1 cellular context compared by ENCODE assay signal in the genomic region with DNA sequence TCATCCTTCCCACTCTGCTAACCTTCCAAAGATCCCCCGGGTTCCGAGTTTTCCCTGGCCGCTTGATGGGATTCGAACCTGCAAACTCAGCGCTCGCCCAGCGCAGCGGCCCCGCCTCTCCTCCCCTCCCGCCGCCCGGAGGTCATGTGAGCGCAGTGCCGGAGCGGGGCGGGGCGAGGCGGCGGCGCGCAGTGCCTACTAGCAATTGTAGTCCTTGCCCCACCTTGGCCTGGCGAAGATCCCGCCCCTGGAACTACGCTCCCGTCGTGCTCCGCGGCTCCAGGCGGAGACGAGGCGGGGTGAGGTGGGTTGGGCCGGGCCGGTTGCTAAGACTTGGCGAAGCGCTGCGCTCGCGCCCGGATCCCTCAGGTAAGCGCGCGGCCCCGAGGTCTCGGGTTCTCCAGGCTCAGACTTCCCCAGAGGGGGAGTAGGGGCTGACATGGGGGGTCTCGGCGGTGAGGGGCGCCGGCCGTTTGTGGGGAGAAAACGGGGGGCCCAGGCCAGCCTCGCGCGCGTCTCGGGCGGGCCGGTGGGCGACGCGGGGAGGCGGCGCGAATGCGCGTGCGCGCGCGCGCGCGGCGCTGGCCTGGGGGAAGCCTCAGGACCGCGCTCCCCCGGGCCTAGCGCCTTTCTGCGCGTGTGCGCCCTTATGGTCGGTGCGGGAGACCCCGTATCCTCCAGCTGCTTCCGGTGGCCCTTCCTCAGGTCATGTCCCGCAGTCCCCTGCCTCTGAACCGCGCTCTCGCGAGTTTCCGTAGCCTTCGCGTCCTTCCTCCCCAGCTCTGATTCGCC.
A peak's percentile ranks its signal among the peaks of the same experiment; 100 is the strongest.
TF ChIP-seq lines count a peak whose summit lies in the region.

A gene (plus strand): TSS at position 329 of the 792 bp plus-strand sequence. CDS start 6,649 bp downstream, outside the sequence.
A gene with protein sequence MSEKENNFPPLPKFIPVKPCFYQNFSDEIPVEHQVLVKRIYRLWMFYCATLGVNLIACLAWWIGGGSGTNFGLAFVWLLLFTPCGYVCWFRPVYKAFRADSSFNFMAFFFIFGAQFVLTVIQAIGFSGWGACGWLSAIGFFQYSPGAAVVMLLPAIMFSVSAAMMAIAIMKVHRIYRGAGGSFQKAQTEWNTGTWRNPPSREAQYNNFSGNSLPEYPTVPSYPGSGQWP (plus strand): TSS at position 329 of the 792 bp plus-strand sequence. CDS start 9,621 bp downstream, outside the sequence.

TF ChIP-seq in K562, 482 proteins besides CTCF, POLR2A, EP300 and RAD21 (continued from another document and continues in another):
- TF ChIP-seq, protein P1, sequence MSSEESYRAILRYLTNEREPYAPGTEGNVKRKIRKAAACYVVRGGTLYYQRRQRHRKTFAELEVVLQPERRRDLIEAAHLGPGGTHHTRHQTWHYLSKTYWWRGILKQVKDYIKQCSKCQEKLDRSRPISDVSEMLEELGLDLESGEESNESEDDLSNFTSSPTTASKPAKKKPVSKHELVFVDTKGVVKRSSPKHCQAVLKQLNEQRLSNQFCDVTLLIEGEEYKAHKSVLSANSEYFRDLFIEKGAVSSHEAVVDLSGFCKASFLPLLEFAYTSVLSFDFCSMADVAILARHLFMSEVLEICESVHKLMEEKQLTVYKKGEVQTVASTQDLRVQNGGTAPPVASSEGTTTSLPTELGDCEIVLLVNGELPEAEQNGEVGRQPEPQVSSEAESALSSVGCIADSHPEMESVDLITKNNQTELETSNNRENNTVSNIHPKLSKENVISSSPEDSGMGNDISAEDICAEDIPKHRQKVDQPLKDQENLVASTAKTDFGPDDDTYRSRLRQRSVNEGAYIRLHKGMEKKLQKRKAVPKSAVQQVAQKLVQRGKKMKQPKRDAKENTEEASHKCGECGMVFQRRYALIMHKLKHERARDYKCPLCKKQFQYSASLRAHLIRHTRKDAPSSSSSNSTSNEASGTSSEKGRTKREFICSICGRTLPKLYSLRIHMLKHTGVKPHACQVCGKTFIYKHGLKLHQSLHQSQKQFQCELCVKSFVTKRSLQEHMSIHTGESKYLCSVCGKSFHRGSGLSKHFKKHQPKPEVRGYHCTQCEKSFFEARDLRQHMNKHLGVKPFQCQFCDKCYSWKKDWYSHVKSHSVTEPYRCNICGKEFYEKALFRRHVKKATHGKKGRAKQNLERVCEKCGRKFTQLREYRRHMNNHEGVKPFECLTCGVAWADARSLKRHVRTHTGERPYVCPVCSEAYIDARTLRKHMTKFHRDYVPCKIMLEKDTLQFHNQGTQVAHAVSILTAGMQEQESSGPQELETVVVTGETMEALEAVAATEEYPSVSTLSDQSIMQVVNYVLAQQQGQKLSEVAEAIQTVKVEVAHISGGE (CRISPR knock-in tag; IDR thresholded peaks at IDR 0.05) = peak in 1 of 3 experiments; percentile 71; a peak in 2 of 6 replicates
- TF ChIP-seq ZBTB7A (IDR thresholded peaks at IDR 0.05; ENCODE audit: borderline replicate concordance, control insufficient read depth, low read depth, low read length) = peak; percentile 77
- TF ChIP-seq TSC22D4 (tag; IDR thresholded peaks at IDR 0.05) = no peak
- peak; percentile 34; the same call in 1 of the 2 replicates for TF ChIP-seq TEAD2 (tag; IDR thresholded peaks at IDR 0.05)
- TF ChIP-seq MYC (IDR thresholded peaks at IDR 0.05; ENCODE audit: low read depth, low read length) = peak; percentile 45
- no peak for TF ChIP-seq MYC (CRISPR knock-in tag; IDR thresholded peaks at IDR 0.05; ENCODE audit: borderline replicate concordance, low read depth)
- no peak for TF ChIP-seq FOXA3 (CRISPR knock-in tag; conservative IDR thresholded peaks at IDR 0.05 in 1 of 2, IDR thresholded peaks at IDR 0.05 in 1 of 2)
- TF ChIP-seq SP2 (IDR thresholded peaks at IDR 0.05; ENCODE audit: extremely low read depth, low read depth, low read length, poor library complexity, severe bottlenecking) = no peak
- TF ChIP-seq POLR3A (IDR thresholded peaks at IDR 0.05; ENCODE audit: borderline replicate concordance, extremely low read depth, insufficient read depth, insufficient read length) = no peak
- no peak for TF ChIP-seq OTX1 (CRISPR knock-in tag; IDR thresholded peaks at IDR 0.05)
- TF ChIP-seq, protein P2, sequence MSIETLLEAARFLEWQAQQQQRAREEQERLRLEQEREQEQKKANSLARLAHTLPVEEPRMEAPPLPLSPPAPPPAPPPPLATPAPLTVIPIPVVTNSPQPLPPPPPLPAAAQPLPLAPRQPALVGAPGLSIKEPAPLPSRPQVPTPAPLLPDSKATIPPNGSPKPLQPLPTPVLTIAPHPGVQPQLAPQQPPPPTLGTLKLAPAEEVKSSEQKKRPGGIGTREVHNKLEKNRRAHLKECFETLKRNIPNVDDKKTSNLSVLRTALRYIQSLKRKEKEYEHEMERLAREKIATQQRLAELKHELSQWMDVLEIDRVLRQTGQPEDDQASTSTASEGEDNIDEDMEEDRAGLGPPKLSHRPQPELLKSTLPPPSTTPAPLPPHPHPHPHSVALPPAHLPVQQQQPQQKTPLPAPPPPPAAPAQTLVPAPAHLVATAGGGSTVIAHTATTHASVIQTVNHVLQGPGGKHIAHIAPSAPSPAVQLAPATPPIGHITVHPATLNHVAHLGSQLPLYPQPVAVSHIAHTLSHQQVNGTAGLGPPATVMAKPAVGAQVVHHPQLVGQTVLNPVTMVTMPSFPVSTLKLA (conservative IDR thresholded peaks at IDR 0.05) = peak; percentile 43 to 81; a peak in 3 of 4 replicates
- peak; percentile 87 for TF ChIP-seq KLF13 (tag; IDR thresholded peaks at IDR 0.05; ENCODE audit: borderline replicate concordance, low read depth)
- no peak for TF ChIP-seq FOXJ3 (CRISPR knock-in tag; IDR thresholded peaks at IDR 0.05)
- TF ChIP-seq ZNF77 (CRISPR knock-in tag; IDR thresholded peaks at IDR 0.05) = no peak
- TF ChIP-seq LCOR (CRISPR knock-in tag; IDR thresholded peaks at IDR 0.05) = no peak
- TF ChIP-seq NFE2 (IDR thresholded peaks at IDR 0.05; ENCODE audit: low read depth) = no peak
- peak; percentile 73 for TF ChIP-seq RBBP5 (IDR thresholded peaks at IDR 0.05; ENCODE audit: borderline replicate concordance, insufficient read depth, low read length, poor library complexity, severe bottlenecking)
- TF ChIP-seq, protein P3, sequence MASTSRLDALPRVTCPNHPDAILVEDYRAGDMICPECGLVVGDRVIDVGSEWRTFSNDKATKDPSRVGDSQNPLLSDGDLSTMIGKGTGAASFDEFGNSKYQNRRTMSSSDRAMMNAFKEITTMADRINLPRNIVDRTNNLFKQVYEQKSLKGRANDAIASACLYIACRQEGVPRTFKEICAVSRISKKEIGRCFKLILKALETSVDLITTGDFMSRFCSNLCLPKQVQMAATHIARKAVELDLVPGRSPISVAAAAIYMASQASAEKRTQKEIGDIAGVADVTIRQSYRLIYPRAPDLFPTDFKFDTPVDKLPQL (IDR thresholded peaks at IDR 0.05; ENCODE audit: extremely low read depth, insufficient read length) = no peak
- peak; percentile 93 for TF ChIP-seq ZNF766 (CRISPR knock-in tag; conservative IDR thresholded peaks at IDR 0.05)
- no peak for TF ChIP-seq NBN (IDR thresholded peaks at IDR 0.05; ENCODE audit: low read depth)
- TF ChIP-seq XRCC5 (IDR thresholded peaks at IDR 0.05; ENCODE audit: low read depth, low read length) = no peak; the same call in 1 of the 2 replicates
- peak; percentile 100 for TF ChIP-seq ADNP (tag; IDR thresholded peaks at IDR 0.05)
- TF ChIP-seq ZNF408 (CRISPR knock-in tag; IDR thresholded peaks at IDR 0.05; ENCODE audit: low read depth) = no peak
- no peak for TF ChIP-seq ZNF174 (CRISPR knock-in tag; IDR thresholded peaks at IDR 0.05)
- peak; percentile 66 for TF ChIP-seq CCNT2 (IDR thresholded peaks at IDR 0.05; ENCODE audit: borderline replicate concordance, extremely low read depth, insufficient read length, low read depth, low read length)
- TF ChIP-seq ZNF124 (CRISPR knock-in tag; IDR thresholded peaks at IDR 0.05) = no peak
- TF ChIP-seq, protein P4, sequence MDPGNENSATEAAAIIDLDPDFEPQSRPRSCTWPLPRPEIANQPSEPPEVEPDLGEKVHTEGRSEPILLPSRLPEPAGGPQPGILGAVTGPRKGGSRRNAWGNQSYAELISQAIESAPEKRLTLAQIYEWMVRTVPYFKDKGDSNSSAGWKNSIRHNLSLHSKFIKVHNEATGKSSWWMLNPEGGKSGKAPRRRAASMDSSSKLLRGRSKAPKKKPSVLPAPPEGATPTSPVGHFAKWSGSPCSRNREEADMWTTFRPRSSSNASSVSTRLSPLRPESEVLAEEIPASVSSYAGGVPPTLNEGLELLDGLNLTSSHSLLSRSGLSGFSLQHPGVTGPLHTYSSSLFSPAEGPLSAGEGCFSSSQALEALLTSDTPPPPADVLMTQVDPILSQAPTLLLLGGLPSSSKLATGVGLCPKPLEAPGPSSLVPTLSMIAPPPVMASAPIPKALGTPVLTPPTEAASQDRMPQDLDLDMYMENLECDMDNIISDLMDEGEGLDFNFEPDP (CRISPR knock-in tag; IDR thresholded peaks at IDR 0.05) = no peak
- peak; percentile 55 for TF ChIP-seq HMGN3 (IDR thresholded peaks at IDR 0.05; ENCODE audit: borderline replicate concordance, extremely low read depth, insufficient read length, low read depth, low read length)
- peak; percentile 63 for TF ChIP-seq CHD1 (IDR thresholded peaks at IDR 0.05; ENCODE audit: low read length)
- TF ChIP-seq ZNF586 (CRISPR knock-in tag; conservative IDR thresholded peaks at IDR 0.05) = no peak
- TF ChIP-seq KDM5B (IDR thresholded peaks at IDR 0.05; ENCODE audit: insufficient replicate concordance, low read depth, low read length) = peak; percentile 35
- no peak for TF ChIP-seq ZC3H8 (IDR thresholded peaks at IDR 0.05)
- TF ChIP-seq, protein P5, sequence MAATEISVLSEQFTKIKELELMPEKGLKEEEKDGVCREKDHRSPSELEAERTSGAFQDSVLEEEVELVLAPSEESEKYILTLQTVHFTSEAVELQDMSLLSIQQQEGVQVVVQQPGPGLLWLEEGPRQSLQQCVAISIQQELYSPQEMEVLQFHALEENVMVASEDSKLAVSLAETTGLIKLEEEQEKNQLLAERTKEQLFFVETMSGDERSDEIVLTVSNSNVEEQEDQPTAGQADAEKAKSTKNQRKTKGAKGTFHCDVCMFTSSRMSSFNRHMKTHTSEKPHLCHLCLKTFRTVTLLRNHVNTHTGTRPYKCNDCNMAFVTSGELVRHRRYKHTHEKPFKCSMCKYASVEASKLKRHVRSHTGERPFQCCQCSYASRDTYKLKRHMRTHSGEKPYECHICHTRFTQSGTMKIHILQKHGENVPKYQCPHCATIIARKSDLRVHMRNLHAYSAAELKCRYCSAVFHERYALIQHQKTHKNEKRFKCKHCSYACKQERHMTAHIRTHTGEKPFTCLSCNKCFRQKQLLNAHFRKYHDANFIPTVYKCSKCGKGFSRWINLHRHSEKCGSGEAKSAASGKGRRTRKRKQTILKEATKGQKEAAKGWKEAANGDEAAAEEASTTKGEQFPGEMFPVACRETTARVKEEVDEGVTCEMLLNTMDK (IDR thresholded peaks at IDR 0.05; ENCODE audit: borderline replicate concordance, insufficient read depth, low read depth, low read length, poor library complexity, severe bottlenecking) = no peak
- TF ChIP-seq RFX7 (CRISPR knock-in tag; IDR thresholded peaks at IDR 0.05) = no peak
- TF ChIP-seq, protein P6, sequence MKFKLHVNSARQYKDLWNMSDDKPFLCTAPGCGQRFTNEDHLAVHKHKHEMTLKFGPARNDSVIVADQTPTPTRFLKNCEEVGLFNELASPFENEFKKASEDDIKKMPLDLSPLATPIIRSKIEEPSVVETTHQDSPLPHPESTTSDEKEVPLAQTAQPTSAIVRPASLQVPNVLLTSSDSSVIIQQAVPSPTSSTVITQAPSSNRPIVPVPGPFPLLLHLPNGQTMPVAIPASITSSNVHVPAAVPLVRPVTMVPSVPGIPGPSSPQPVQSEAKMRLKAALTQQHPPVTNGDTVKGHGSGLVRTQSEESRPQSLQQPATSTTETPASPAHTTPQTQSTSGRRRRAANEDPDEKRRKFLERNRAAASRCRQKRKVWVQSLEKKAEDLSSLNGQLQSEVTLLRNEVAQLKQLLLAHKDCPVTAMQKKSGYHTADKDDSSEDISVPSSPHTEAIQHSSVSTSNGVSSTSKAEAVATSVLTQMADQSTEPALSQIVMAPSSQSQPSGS (CRISPR knock-in tag; IDR thresholded peaks at IDR 0.05) = no peak
- no peak for TF ChIP-seq ZNF224 (CRISPR knock-in tag; IDR thresholded peaks at IDR 0.05)
- TF ChIP-seq JUND (IDR thresholded peaks at IDR 0.05; ENCODE audit: borderline replicate concordance, low read depth, low read length) = peak; percentile 34; the same call in 1 of the 2 replicates
- no peak; the same call in 2 of the 3 replicates for TF ChIP-seq JUND (tag; IDR thresholded peaks at IDR 0.05; ENCODE audit: borderline replicate concordance, low read depth, low read length)
- no peak for TF ChIP-seq CEBPB (tag; IDR thresholded peaks at IDR 0.05)
- no peak for TF ChIP-seq ZNF232 (CRISPR knock-in tag; IDR thresholded peaks at IDR 0.05)
- TF ChIP-seq, protein P7, sequence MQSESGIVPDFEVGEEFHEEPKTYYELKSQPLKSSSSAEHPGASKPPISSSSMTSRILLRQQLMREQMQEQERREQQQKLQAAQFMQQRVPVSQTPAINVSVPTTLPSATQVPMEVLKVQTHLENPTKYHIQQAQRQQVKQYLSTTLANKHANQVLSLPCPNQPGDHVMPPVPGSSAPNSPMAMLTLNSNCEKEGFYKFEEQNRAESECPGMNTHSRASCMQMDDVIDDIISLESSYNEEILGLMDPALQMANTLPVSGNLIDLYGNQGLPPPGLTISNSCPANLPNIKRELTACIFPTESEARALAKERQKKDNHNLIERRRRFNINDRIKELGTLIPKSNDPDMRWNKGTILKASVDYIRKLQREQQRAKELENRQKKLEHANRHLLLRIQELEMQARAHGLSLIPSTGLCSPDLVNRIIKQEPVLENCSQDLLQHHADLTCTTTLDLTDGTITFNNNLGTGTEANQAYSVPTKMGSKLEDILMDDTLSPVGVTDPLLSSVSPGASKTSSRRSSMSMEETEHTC (IDR thresholded peaks at IDR 0.05) = peak; percentile 93
- no peak for TF ChIP-seq EZH2 (IDR thresholded peaks at IDR 0.05; ENCODE audit: borderline replicate concordance, low read depth, low read length)
- TF ChIP-seq ZNF57 (CRISPR knock-in tag; IDR thresholded peaks at IDR 0.05) = no peak
- no peak for TF ChIP-seq ZNF717 (CRISPR knock-in tag; IDR thresholded peaks at IDR 0.05)
- TF ChIP-seq, protein P8, sequence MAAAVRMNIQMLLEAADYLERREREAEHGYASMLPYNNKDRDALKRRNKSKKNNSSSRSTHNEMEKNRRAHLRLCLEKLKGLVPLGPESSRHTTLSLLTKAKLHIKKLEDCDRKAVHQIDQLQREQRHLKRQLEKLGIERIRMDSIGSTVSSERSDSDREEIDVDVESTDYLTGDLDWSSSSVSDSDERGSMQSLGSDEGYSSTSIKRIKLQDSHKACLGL (CRISPR knock-in tag; IDR thresholded peaks at IDR 0.05; ENCODE audit: borderline replicate concordance, poor library complexity, severe bottlenecking) = no peak
- TF ChIP-seq FOXM1 (IDR thresholded peaks at IDR 0.05; ENCODE audit: low read depth) = no peak
- TF ChIP-seq FOXM1 (CRISPR knock-in tag; IDR thresholded peaks at IDR 0.05; ENCODE audit: low read depth) = no peak; the same call in 1 of the 2 replicates
- no peak for TF ChIP-seq MIER1 (IDR thresholded peaks at IDR 0.05; ENCODE audit: low read depth)
- TF ChIP-seq CBX1 (IDR thresholded peaks at IDR 0.05; ENCODE audit: low read depth) = peak; percentile 90; the same call in 1 of the 2 replicates
- peak in 1 of 2 experiments; percentile 88; a peak in 2 of 4 replicates for TF ChIP-seq HDAC1 (IDR thresholded peaks at IDR 0.05)
- no peak for TF ChIP-seq ZFP30 (CRISPR knock-in tag; IDR thresholded peaks at IDR 0.05; ENCODE audit: borderline replicate concordance)
